ENCODE assay signal across 9 cellular contexts in the genomic region with DNA sequence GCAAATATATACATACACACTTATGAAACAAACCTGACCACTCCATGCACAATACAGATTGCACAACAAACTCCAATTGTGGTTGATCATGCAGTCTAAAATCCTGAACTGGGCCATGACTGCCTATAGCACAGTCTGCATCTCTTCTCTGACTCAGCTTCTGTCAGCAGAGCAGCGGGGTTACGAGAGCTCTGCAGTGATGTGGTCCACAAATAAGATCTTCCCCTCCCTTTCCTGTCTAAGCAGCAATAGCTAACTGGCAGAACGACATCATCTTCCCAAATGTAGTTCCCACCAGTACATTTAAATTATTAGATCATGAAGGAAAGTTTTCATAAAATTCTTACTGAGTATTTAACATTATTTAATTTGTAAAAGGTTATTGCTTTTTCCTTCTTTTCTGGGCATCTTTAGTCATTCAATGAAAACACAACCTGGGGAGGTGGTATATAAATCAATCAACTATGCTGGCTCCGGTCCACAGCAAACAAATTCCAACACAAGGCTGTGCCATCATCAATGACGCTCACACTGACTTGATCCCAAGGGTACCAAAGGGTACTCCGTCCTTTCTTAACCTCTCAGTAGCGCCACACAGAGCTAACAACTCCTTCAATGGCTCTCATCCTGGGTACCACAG. TPM values are rescaled to one million over a fixed set of nuclear protein-coding genes. Genes with fewer than 3 reads are reported as not detected.
DNase-seq lines count a peak whose midpoint lies in the region; ATAC-seq and TF ChIP-seq lines count a peak whose summit lies in the region.
"Had no signal": no experiment of that assay in that cellular context is flagged by ENCODE, and none has a peak within 500 bp of the region (broad histone marks: within the 10 kb centered on the region; RNA-seq: fewer than 3 reads in every experiment).

No MANE protein-coding gene starts in this region.

- DNase-seq in activated CD4-positive, alpha-beta T cell treated with anti-CD3 and anti-CD28 coated beads, Interleukin-2, amount 10 ng/mL, durations not matched to agents 24 days and 14 days, result peak; percentile 78
- DNase-seq in activated CD4-positive, alpha-beta T cell treated with anti-CD3 and anti-CD28 coated beads for 1 hour, result no peak
- DNase-seq in T1000 (lab: John Stamatoyannopoulos, UW), result peak; percentile 30
- DNase-seq in fibroblast of peridontal ligament (ENCODE audit: extremely low read depth), result peak; percentile 96
- DNase-seq in smooth muscle cell (lab: John Stamatoyannopoulos, UW; ENCODE audit: unreplicated experiment), result no peak
- DNase-seq in NAMALWA (ENCODE audit: low spot score), result no peak
- DNase-seq: activated B cell treated with CpG ODN at 0.5 μM for 24 hours had no signal

- no peak overlapping the region for H3K9ac ChIP-seq in smooth muscle cell (ENCODE audit: low read depth)

- peaks cover 8% of the 10 kb centered on the region for H3K4me1 ChIP-seq in smooth muscle cell (ENCODE audit: low read depth)

- H3K27me3 ChIP-seq in smooth muscle cell (ENCODE audit: low read depth), result no peaks in the 10 kb centered on the region

- no peaks in the 10 kb centered on the region for H3K27me3 Mint-ChIP-seq in activated CD4-positive, alpha-beta T cell treated with anti-CD3 and anti-CD28 coated beads, Interleukin-2, amount 10 ng/mL, durations not matched to agents 24 days and 14 days

- H3K36me3 Mint-ChIP-seq in activated CD4-positive, alpha-beta T cell treated with anti-CD3 and anti-CD28 coated beads, Interleukin-2, amount 10 ng/mL, durations not matched to agents 24 days and 14 days (ENCODE audit: low read depth), result no peaks in the 10 kb centered on the region

- intact Hi-C loops in activated CD4-positive, alpha-beta T cell treated with anti-CD3 and anti-CD28 coated beads, Interleukin-2, amount 10 ng/mL, durations not matched to agents 24 days and 14 days (cut with micrococcal nuclease), result loop anchor here (1.0 to 10.0 kb wide), 5 partner anchors 18 to 1342 kb away; no protein-coding TSS in a partner anchor

- H3K4me2 ChIP-seq in smooth muscle cell, result peak overlapping the region; percentile 10

- no peaks in the 10 kb centered on the region for H3K36me3 ChIP-seq in smooth muscle cell (ENCODE audit: low read depth)

- H3K27ac Mint-ChIP-seq in activated CD4-positive, alpha-beta T cell treated with anti-CD3 and anti-CD28 coated beads, Interleukin-2, amount 10 ng/mL, durations not matched to agents 24 days and 14 days, result no peak overlapping the region
- H3K27ac Mint-ChIP-seq: activated B cell treated with CpG ODN at 0.5 μM for 24 hours had no signal

- peak overlapping the region; percentile 71 for H3K27ac ChIP-seq in smooth muscle cell (ENCODE audit: low read depth)

- H3K4me1 Mint-ChIP-seq in activated CD4-positive, alpha-beta T cell treated with anti-CD3 and anti-CD28 coated beads, Interleukin-2, amount 10 ng/mL, durations not matched to agents 24 days and 14 days, result peaks cover 22% of the 10 kb centered on the region

- peaks cover 95% of the 10 kb centered on the region for H4K20me1 ChIP-seq in smooth muscle cell (ENCODE audit: low read depth)

- H3K9me3 Mint-ChIP-seq in activated CD4-positive, alpha-beta T cell treated with anti-CD3 and anti-CD28 coated beads, Interleukin-2, amount 10 ng/mL, durations not matched to agents 24 days and 14 days, result no peaks in the 10 kb centered on the region
- H3K9me3 Mint-ChIP-seq: activated B cell treated with CpG ODN at 0.5 μM for 24 hours had no signal

- H3K79me2 ChIP-seq in smooth muscle cell (ENCODE audit: low read depth), result peaks cover 88% of the 10 kb centered on the region

- no peaks in the 10 kb centered on the region for H3F3A ChIP-seq in smooth muscle cell (ENCODE audit: low read depth)

- H3K4me3 Mint-ChIP-seq in activated CD4-positive, alpha-beta T cell treated with anti-CD3 and anti-CD28 coated beads, Interleukin-2, amount 10 ng/mL, durations not matched to agents 24 days and 14 days, result no peak overlapping the region
- H3K4me3 Mint-ChIP-seq: activated B cell treated with CpG ODN at 0.5 μM for 24 hours had no signal

- no peak overlapping the region for H3K4me3 ChIP-seq in smooth muscle cell

- WGBS in smooth muscle cell (ENCODE audit: low lambda C conversion rate), result 53% methylated on average over 7 of the region's 7 CpGs

- TF ChIP-seq CTCF in smooth muscle cell (IDR thresholded peaks at IDR 0.05; ENCODE audit: borderline replicate concordance, insufficient read depth, poor library complexity, severe bottlenecking), result no peak

- H2AFZ ChIP-seq in smooth muscle cell (ENCODE audit: low read depth), result no peak overlapping the region

- ATAC-seq in HG03342 (IDR thresholded peaks at IDR 0.05; ENCODE audit: unreplicated experiment), result peak; percentile 47
- ATAC-seq in HG03159 (IDR thresholded peaks at IDR 0.05; ENCODE audit: unreplicated experiment), result no peak

- no peaks in the 10 kb centered on the region for H3K9me3 ChIP-seq in smooth muscle cell (replicated peaks; ENCODE audit: low read depth)

RNA-seq across cellular contexts. Expression of a gene that starts 17.1 kb away (rescaled TPM):
- 46.7 and 56.6 TPM in 2 replicates for total RNA-seq in activated CD4-positive, alpha-beta T cell treated with anti-CD3 and anti-CD28 coated beads, Interleukin-2, amount 10 ng/mL, durations not matched to agents 24 days and 14 days
- 59.1 and 66.0 TPM in 2 replicates for total RNA-seq in smooth muscle cell
- polyA plus RNA-seq in smooth muscle cell, result 8.9 and 11.8 TPM in 2 replicates

Comparison
In these comparisons a context has a peak if more than half of its experiments do, and no peak if none do; other contexts are left out.
1. DNase-seq: peak in activated CD4-positive, alpha-beta T cell treated with anti-CD3 and anti-CD28 coated beads, Interleukin-2, amount 10 ng/mL, durations not matched to agents 24 days and 14 days (single experiment), T1000 (single experiment) and fibroblast of peridontal ligament (single experiment); none in activated CD4-positive, alpha-beta T cell treated with anti-CD3 and anti-CD28 coated beads for 1 hour (single experiment), smooth muscle cell (single experiment) and NAMALWA (single experiment).